6 cellular contexts compared by ENCODE assay signal in genomic region chr20:3785240-3786125, GRCh38. TPM values are rescaled to one million over a fixed set of nuclear protein-coding genes. Genes with fewer than 3 reads are reported as not detected.
A peak's percentile ranks its signal among the peaks of the same experiment; 100 is the strongest.
DNase-seq lines count a peak whose midpoint lies in the region; ATAC-seq and TF ChIP-seq lines count a peak whose summit lies in the region.

No MANE protein-coding gene starts in this region.

- TF ChIP-seq POLR2A in erythroblast (IDR thresholded peaks at IDR 0.05; ENCODE audit: low read length), result no peak

- H3K4me3 Mint-ChIP-seq in effector memory CD8-positive, alpha-beta T cell, result peak overlapping the region; percentile 73 to 80

- H3K36me3 ChIP-seq in skeletal muscle tissue (ENCODE audit: control insufficient read depth in 3 of 3, insufficient read depth in 3 of 3, low read length in 3 of 3), result peaks cover 0 to 5% (median 5%) of the 10 kb centered on the region in 3 donors

- H3K36me3 Mint-ChIP-seq in effector memory CD8-positive, alpha-beta T cell (ENCODE audit: insufficient read depth), result peaks cover 19% of the 10 kb centered on the region

- H3K4me3 ChIP-seq in skeletal muscle tissue (ENCODE audit: low read length in 3 of 3), result peak overlapping the region; percentile 81 to 88 (median 84)

- H3K9ac ChIP-seq in skeletal muscle tissue (ENCODE audit: low read depth in 1 of 3, low read length in 3 of 3), result peak overlapping the region; percentile 69 to 84 (median 74)

- H3K27me3 ChIP-seq in skeletal muscle tissue (ENCODE audit: control insufficient read depth in 3 of 3, insufficient read depth in 3 of 3, low read length in 3 of 3), result no peaks in the 10 kb centered on the region

- no peaks in the 10 kb centered on the region for H3K27me3 Mint-ChIP-seq in effector memory CD8-positive, alpha-beta T cell

- no peaks in the 10 kb centered on the region for H3K9me3 Mint-ChIP-seq in effector memory CD8-positive, alpha-beta T cell

- peaks cover 42 to 49% of the 10 kb centered on the region in 2 donors for H3K4me1 Mint-ChIP-seq in effector memory CD8-positive, alpha-beta T cell (ENCODE audit: low read depth in 2 of 2)

- H3K27ac Mint-ChIP-seq in effector memory CD8-positive, alpha-beta T cell, result peak overlapping the region in 1 of 2 donors; percentile 67

- H3K9me3 ChIP-seq in skeletal muscle tissue (ENCODE audit: control insufficient read depth in 3 of 3, low read length in 3 of 3), result no peaks in the 10 kb centered on the region

- H3K27ac ChIP-seq in skeletal muscle tissue (ENCODE audit: low read depth, low read length), result peak overlapping the region; percentile 52

- no peak for ATAC-seq in effector memory CD8-positive, alpha-beta T cell (replicated peaks)
- ATAC-seq in HG03196 (IDR thresholded peaks at IDR 0.05; ENCODE audit: unreplicated experiment), result no peak

- peak; percentile 77 for DNase-seq in DMS53 (lab: John Stamatoyannopoulos, UW)
- DNase-seq in DMS53 treated with DMSO at 0.1 percent for 48 hours (lab: John Stamatoyannopoulos, UW; ENCODE audit: unreplicated experiment), result no peak
- DNase-seq in effector memory CD8-positive, alpha-beta T cell, result no peak
- no peak for DNase-seq in erythroblast (lab: John Stamatoyannopoulos, UW)

- peaks cover 31 to 57% (median 38%) of the 10 kb centered on the region in 3 donors for H3K4me1 ChIP-seq in skeletal muscle tissue (ENCODE audit: control insufficient read depth in 3 of 3, insufficient read depth in 3 of 3, low read length in 3 of 3)

RNA-seq across cellular contexts. Expression of gene CENPB, which starts 1.1 kb away (rescaled TPM):
- total RNA-seq in skeletal muscle tissue, result 46.4 TPM

RNA-seq across cellular contexts. Expression of gene SPEF1, which starts 4.2 kb away (rescaled TPM):
- total RNA-seq in skeletal muscle tissue, result not detected

RNA-seq across cellular contexts. Expression of gene CDC25B, which starts 10.6 kb away (rescaled TPM):
- 28.7 TPM for total RNA-seq in skeletal muscle tissue

RNA-seq across cellular contexts. Expression of gene ADISSP, which starts 17.9 kb away (rescaled TPM):
- total RNA-seq in skeletal muscle tissue, result 9.4 TPM

RNA-seq across cellular contexts. Expression of gene AP5S1, which starts 34.9 kb away (rescaled TPM):
- total RNA-seq in skeletal muscle tissue, result 8.9 TPM
